Comparison of ENCODE assay signal across 19 cellular contexts in genomic region chr11:118142081-118142480, GRCh38. TPM values are rescaled to one million over a fixed set of nuclear protein-coding genes. Genes with fewer than 3 reads are reported as not detected.
DNase-seq lines count a peak whose midpoint lies in the region; ATAC-seq and TF ChIP-seq lines count a peak whose summit lies in the region.
"Had no signal": no experiment of that assay in that cellular context is flagged by ENCODE, and none has a peak within 500 bp of the region (broad histone marks: within the 10 kb centered on the region; RNA-seq: fewer than 3 reads in every experiment).

No MANE protein-coding gene starts in this region.

- ATAC-seq in HG03460 (IDR thresholded peaks at IDR 0.05; ENCODE audit: unreplicated experiment): no peak
- ATAC-seq in HG03108 (IDR thresholded peaks at IDR 0.05; ENCODE audit: unreplicated experiment): no peak
- ATAC-seq in upper lobe of left lung (ENCODE audit: low FRiP score in 2 of 2): no peak
- ATAC-seq: activated T-cell treated with anti-CD3 and anti-CD28 coated beads, Interleukin-2, amount 50 U/mL, for 4 hours; right cardiac atrium had no signal

- no peak overlapping the region for H3K4me3 ChIP-seq in NB4 (ENCODE audit: low read depth, low read length)
- no peak overlapping the region for H3K4me3 ChIP-seq in osteoblast (ENCODE audit: insufficient read depth, low read length)
- H3K4me3 ChIP-seq in upper lobe of left lung: no peak overlapping the region
- H3K4me3 ChIP-seq: esophagus squamous epithelium had no signal

- H3K4me1 ChIP-seq in osteoblast (ENCODE audit: insufficient read depth, low read length) (no peaks in the 10 kb centered on the region), upper lobe of left lung (peaks cover 5 to 14% (median 7%) of the 10 kb centered on the region in 4 donors)

- H3K27me3 ChIP-seq in osteoblast (ENCODE audit: insufficient read depth, low read length) (peaks cover 15% of the 10 kb centered on the region), upper lobe of left lung (peaks cover 0 to 5% (median 0%) of the 10 kb centered on the region in 4 donors)

- WGBS in upper lobe of left lung, 2 donors: 55 to 71% methylated on average over 2 of the region's 2 CpGs

- H3K9me3 ChIP-seq in osteoblast (ENCODE audit: low read depth, low read length): no peaks in the 10 kb centered on the region
- H3K9me3 ChIP-seq in upper lobe of left lung: no peaks in the 10 kb centered on the region
- H3K9me3 ChIP-seq: esophagus squamous epithelium had no signal

- no peak for TF ChIP-seq CTCF in NB4 (IDR thresholded peaks at IDR 0.05; ENCODE audit: low read depth, low read length)
- TF ChIP-seq CTCF in osteoblast (IDR thresholded peaks at IDR 0.05; ENCODE audit: extremely low read depth, low read depth, low read length): no peak
- no peak for TF ChIP-seq CTCF in upper lobe of left lung (IDR thresholded peaks at IDR 0.05)

- H4K20me1 ChIP-seq in osteoblast (ENCODE audit: insufficient read depth, low read length): no peaks in the 10 kb centered on the region

- TF ChIP-seq EP300 in upper lobe of left lung (IDR thresholded peaks at IDR 0.05): no peak

- no peak overlapping the region for H3K4me2 ChIP-seq in osteoblast (ENCODE audit: insufficient read depth, low read length)

- no peak overlapping the region for H3K27ac ChIP-seq in epithelial cell of prostate
- no peak overlapping the region for H3K27ac ChIP-seq in osteoblast (ENCODE audit: low read depth, low read length)
- no peak overlapping the region for H3K27ac ChIP-seq in upper lobe of left lung
- H3K27ac ChIP-seq: 22Rv1, esophagus squamous epithelium had no signal

- no peak for TF ChIP-seq POLR2A in NB4 (IDR thresholded peaks at IDR 0.05; ENCODE audit: extremely low read depth, insufficient read length)
- TF ChIP-seq POLR2A in upper lobe of left lung (IDR thresholded peaks at IDR 0.05): no peak

- no peaks in the 10 kb centered on the region for H3K79me2 ChIP-seq in osteoblast (ENCODE audit: insufficient read depth, low read length)

- H3K36me3 ChIP-seq in osteoblast (ENCODE audit: insufficient read depth, low read length) (no peaks in the 10 kb centered on the region), upper lobe of left lung (no peaks in the 10 kb centered on the region)
- H3K36me3 ChIP-seq: esophagus squamous epithelium had no signal

- DNase-seq in DMS53 (lab: John Stamatoyannopoulos, UW) (peak; percentile 46), DMS53 treated with DMSO at 0.1 percent for 48 hours (lab: John Stamatoyannopoulos, UW; ENCODE audit: unreplicated experiment) (no peak), NB4 (ENCODE audit: low read depth) (peak; percentile 37), epithelial cell of prostate (ENCODE audit: low read depth, low spot score) (peak; percentile 43), osteoblast (ENCODE audit: insufficient read length, low spot score, missing footprints) (peak; percentile 79), upper lobe of left lung (no peak)
- DNase-seq: activated T-cell treated with anti-CD3 and anti-CD28 coated beads, Interleukin-2, amount 50 U/mL, for 4 hours; CD4-positive, alpha-beta T cell; esophagus squamous epithelium; right cardiac atrium; SHP77; stimulated activated CD4-positive, alpha-beta T cell treated with anti-CD3 and anti-CD28 coated beads, Interleukin-4, amount 100 ng/mL, for 24 hours; T1000 had no signal

- H2AFZ ChIP-seq in osteoblast (ENCODE audit: low read length): no peak overlapping the region

RNA-seq across cellular contexts. Expression of gene SCN4B, which starts 10.5 kb away (rescaled TPM):
- under 0.01 and 0.36 TPM in 2 replicates for total RNA-seq in osteoblast
- total RNA-seq in upper lobe of left lung: 1 to 10 TPM in 5 of 6 donors, under 1 TPM in 1; under 0.01 to 5.5 (median 3.3) TPM
- total RNA-seq: activated T-cell treated with anti-CD3 and anti-CD28 coated beads, Interleukin-2, amount 50 U/mL, for 4 hours; CD4-positive, alpha-beta T cell; G401 had no signal

RNA-seq across cellular contexts. Expression of gene SCN2B, which starts 34.4 kb away (rescaled TPM):
- total RNA-seq in osteoblast: not detected in 2 replicates
- total RNA-seq in upper lobe of left lung: 1 to 10 TPM in 1 of 6 donors, under 1 TPM in 3, not detected in 2; 0.22 to 2.4 (median 0.32) TPM
- total RNA-seq: activated CD4-positive, alpha-beta T cell treated with anti-CD3 and anti-CD28 coated beads, Interleukin-2, amount 10 ng/mL, durations not matched to agents 7 days and 5 days; activated T-cell treated with anti-CD3 and anti-CD28 coated beads, Interleukin-2, amount 50 U/mL, for 4 hours; CD4-positive, alpha-beta T cell had no signal

RNA-seq across cellular contexts. Expression of gene SMIM35, which starts 55.3 kb away (rescaled TPM):
- total RNA-seq in osteoblast (not detected in 2 replicates), upper lobe of left lung (not detected)
- total RNA-seq: activated T-cell treated with anti-CD3 and anti-CD28 coated beads, Interleukin-2, amount 50 U/mL, for 4 hours; esophagus squamous epithelium; G401; lower leg skin; right cardiac atrium had no signal

Comparison
In these comparisons a context has a peak if more than half of its experiments do, and no peak if none do; other contexts are left out.
1. DNase-seq: peak in DMS53 (single experiment), NB4 (single experiment), epithelial cell of prostate (single experiment) and osteoblast (single experiment); none in DMS53 treated with DMSO at 0.1 percent for 48 hours (single experiment) and upper lobe of left lung (0 of 2).